In genomic region chrX:111955916-111956315, GRCh38 we compare ENCODE assay signal across 17 cellular contexts.
DNase-seq lines count a peak whose midpoint lies in the region; TF ChIP-seq lines count a peak whose summit lies in the region.
"Had no signal": no experiment of that assay in that cellular context is flagged by ENCODE, and none has a peak within 500 bp of the region (broad histone marks: within the 10 kb centered on the region; RNA-seq: fewer than 3 reads in every experiment).

No MANE protein-coding gene starts in this region.

- H3K4me1 ChIP-seq in mesenchymal stem cell (ENCODE audit: control insufficient read depth, insufficient read depth, low read depth, low read length) = no peaks in the 10 kb centered on the region
- H3K4me1 ChIP-seq: HAP-1 had no signal

- no peaks in the 10 kb centered on the region for H3K4me1 Mint-ChIP-seq in nephron progenitor cell
- H3K4me1 Mint-ChIP-seq: CD14-positive monocyte, IgD-negative memory B cell had no signal

- H2BK12ac ChIP-seq in mesenchymal stem cell (ENCODE audit: low read length in 2 of 2) = no peak overlapping the region

- H3K36me3 Mint-ChIP-seq in nephron progenitor cell (ENCODE audit: low read depth) = no peaks in the 10 kb centered on the region
- H3K36me3 Mint-ChIP-seq: CD14-positive monocyte, IgD-negative memory B cell had no signal

- no peaks in the 10 kb centered on the region for H3K79me1 ChIP-seq in mesenchymal stem cell (replicated peaks; ENCODE audit: low read length, poor library complexity, severe bottlenecking)

- no peak overlapping the region for H3K18ac ChIP-seq in mesenchymal stem cell (ENCODE audit: low read depth in 1 of 2, low read length in 2 of 2)

- no peak overlapping the region for H3K23ac ChIP-seq in mesenchymal stem cell (ENCODE audit: low read length in 2 of 2)

- no peak overlapping the region for H4K91ac ChIP-seq in mesenchymal stem cell (ENCODE audit: low read length)

- no peak overlapping the region for H2BK15ac ChIP-seq in mesenchymal stem cell (ENCODE audit: low read depth, poor library complexity, severe bottlenecking)

- H4K8ac ChIP-seq in mesenchymal stem cell (ENCODE audit: low read length) = no peak overlapping the region

- no peak overlapping the region for H2BK120ac ChIP-seq in mesenchymal stem cell (ENCODE audit: low read depth, low read length)

- H3K27ac ChIP-seq in mesenchymal stem cell (ENCODE audit: low read length, poor library complexity, severe bottlenecking) (no peak overlapping the region), brain microvascular endothelial cell (no peak overlapping the region)
- H3K27ac ChIP-seq: HL-60 had no signal

- H3K4ac ChIP-seq in mesenchymal stem cell (ENCODE audit: low read depth in 1 of 2, low read length in 2 of 2) = no peak overlapping the region

- H3K27me3 ChIP-seq in mesenchymal stem cell (ENCODE audit: control insufficient read depth in 1 of 2, insufficient read depth in 1 of 2, low read length in 2 of 2) (peaks cover 0 to 29% of the 10 kb centered on the region in 2 experiments), brain microvascular endothelial cell (replicated peaks) (no peaks in the 10 kb centered on the region)

- H3K14ac ChIP-seq in mesenchymal stem cell (ENCODE audit: low read length in 2 of 2) = no peak overlapping the region

- no peak overlapping the region for H3K4me3 ChIP-seq in mesenchymal stem cell (ENCODE audit: insufficient read depth in 1 of 2, low read depth in 1 of 2, low read length in 2 of 2)
- no peak overlapping the region for H3K4me3 ChIP-seq in brain microvascular endothelial cell (ENCODE audit: low read depth, low read length)
- H3K4me3 ChIP-seq: HAP-1 had no signal

- H3K4me2 ChIP-seq in mesenchymal stem cell (ENCODE audit: low read length, poor library complexity, severe bottlenecking) = no peak overlapping the region

- H2AK5ac ChIP-seq in mesenchymal stem cell (ENCODE audit: low read length, severe bottlenecking) = no peak overlapping the region

- DNase-seq in NCI-H748 (lab: John Stamatoyannopoulos, UW; ENCODE audit: unreplicated experiment) (peak; percentile 41), NCI-H748 treated with DMSO at 0.1 percent for 48 hours (lab: John Stamatoyannopoulos, UW) (no peak), NCI-H128 (lab: John Stamatoyannopoulos, UW; ENCODE audit: unreplicated experiment) (peak; percentile 49), NCI-H69 (lab: John Stamatoyannopoulos, UW) (peak; percentile 70), nephron progenitor cell (no peak), mesenchymal stem cell (no peak), brain microvascular endothelial cell (no peak), GM19240 (ENCODE audit: insufficient read length, low spot score) (no peak)
- DNase-seq: NCI-H1930; NCI-H446 treated with DMSO at 0.1 percent for 48 hours; NK-92 treated with Interleukin-12 subunit alpha and Interleukin-12 subunit beta, amount 100 ng/mL, for 24 hours; SHP77; T-helper 1 cell had no signal

- no peaks in the 10 kb centered on the region for H3K9me3 ChIP-seq in mesenchymal stem cell (ENCODE audit: control insufficient read depth, low read length)
- H3K9me3 ChIP-seq: HAP-1 had no signal

- TF ChIP-seq CTCF in nephron progenitor cell (IDR thresholded peaks at IDR 0.05) (no peak), brain microvascular endothelial cell (IDR thresholded peaks at IDR 0.05; ENCODE audit: low read depth, low read length, missing control alignments) (no peak)

- H2BK5ac ChIP-seq in mesenchymal stem cell (ENCODE audit: low read depth, low read length, poor library complexity, severe bottlenecking) = no peak overlapping the region

- WGBS in mesenchymal stem cell = 79% methylated on average over 6 of the region's 7 CpGs

- in situ Hi-C loops in brain microvascular endothelial cell (cut with HindIII; ENCODE audit: low pct_ligation_motif_present, low sequenced_read_pairs) = no loop called here

- no peaks in the 10 kb centered on the region for H3K27me3 Mint-ChIP-seq in nephron progenitor cell (ENCODE audit: low read depth, poor library complexity)
- H3K27me3 Mint-ChIP-seq: IgD-negative memory B cell had no signal

- no peaks in the 10 kb centered on the region for H3K9me3 Mint-ChIP-seq in nephron progenitor cell
- H3K9me3 Mint-ChIP-seq: IgD-negative memory B cell had no signal

- H3K36me3 ChIP-seq in mesenchymal stem cell (ENCODE audit: control insufficient read depth in 1 of 2, insufficient read depth in 2 of 2, low read depth in 1 of 2, low read length in 2 of 2) (no peaks in the 10 kb centered on the region), brain microvascular endothelial cell (replicated peaks) (no peaks in the 10 kb centered on the region)
- H3K36me3 ChIP-seq: HAP-1 had no signal

- no peak overlapping the region for H3K9ac ChIP-seq in mesenchymal stem cell (ENCODE audit: low read length)

- H2AFZ ChIP-seq in mesenchymal stem cell (ENCODE audit: low read depth, low read length) = no peak overlapping the region

- peak overlapping the region; percentile 16 for H3K27ac Mint-ChIP-seq in nephron progenitor cell

- no peak overlapping the region for H3K4me3 Mint-ChIP-seq in nephron progenitor cell
- H3K4me3 Mint-ChIP-seq: CD14-positive monocyte, IgD-negative memory B cell had no signal

Comparison
In these comparisons a context has a peak if more than half of its experiments do, and no peak if none do; other contexts are left out.
1. DNase-seq: peak in NCI-H748 (single experiment), NCI-H128 (single experiment) and NCI-H69 (single experiment); none in NCI-H748 treated with DMSO at 0.1 percent for 48 hours (single experiment), nephron progenitor cell (single experiment), mesenchymal stem cell (single experiment), brain microvascular endothelial cell (single experiment) and GM19240 (single experiment).